ENCODE assay signal across 31 cellular contexts in genomic region chr21:29825936-29826335, GRCh38.
"Had no signal": no experiment of that assay in that cellular context is flagged by ENCODE, and none has a peak within 500 bp of the region (broad histone marks: within the 10 kb centered on the region; RNA-seq: fewer than 3 reads in every experiment).

No MANE protein-coding gene starts in this region.

- H3K9ac ChIP-seq: KMS-11 had no signal

- H3K27me3 ChIP-seq: brain microvascular endothelial cell, cardiac muscle cell, SJCRH30 had no signal

- H3K27ac ChIP-seq: brain microvascular endothelial cell, cardiac muscle cell, KMS-11, SJCRH30, SK-N-MC had no signal

- DNase-seq: activated CD4-positive, alpha-beta memory T cell treated with anti-CD3 and anti-CD28 coated beads, Interleukin-2, amount 10 ng/mL, durations not matched to agents 7 days and 5 days; activated CD4-positive, alpha-beta T cell treated with anti-CD3 and anti-CD28 coated beads for 1 hour; activated CD4-positive, alpha-beta T cell treated with anti-CD3 and anti-CD28 coated beads for 48 hours; activated CD4-positive, CD25-positive, alpha-beta regulatory T cell; activated CD8-positive, alpha-beta memory T cell treated with anti-CD3 and anti-CD28 coated beads for 24 hours; activated CD8-positive, alpha-beta memory T cell treated with anti-CD3 and anti-CD28 coated beads, Interleukin-2, amount 10 ng/mL, durations not matched to agents 7 days and 5 days; activated CD8-positive, alpha-beta memory T cell treated with anti-CD3 and anti-CD28 coated beads, Interleukin-2, amount 50 U/mL, for 48 hours; activated effector memory CD4-positive, alpha-beta T cell treated with Interleukin-2 at 50 U/mL for 16 hours; activated naive CD4-positive, alpha-beta T cell treated with anti-CD3 and anti-CD28 coated beads, Interleukin-2, amount 10 ng/mL, durations not matched to agents 7 days and 5 days; activated naive CD8-positive, alpha-beta T cell treated with anti-CD3 and anti-CD28 coated beads for 36 hours; activated T-cell treated with anti-CD3 and anti-CD28 coated beads, Interleukin-2, amount 50 U/mL, for 48 hours; amniotic stem cell; aorta; brain microvascular endothelial cell; NCI-H1105; NCI-H1417 treated with DMSO at 0.1 percent for 48 hours; NCI-H1930; NCI-H2081 treated with DMSO at 0.1 percent for 48 hours; NCI-H226; NCI-H446 treated with DMSO at 0.1 percent for 48 hours; NCI-H524 treated with DMSO at 0.1 percent for 48 hours; SHP77; SJCRH30; SW 1271; T-helper 1 cell; T-helper 2 cell; T-helper 9 cell had no signal

- H3K9me3 ChIP-seq: SJCRH30 had no signal

- H3K36me3 ChIP-seq: brain microvascular endothelial cell, cardiac muscle cell, SJCRH30, WERI-Rb-1 had no signal

- H3K4me3 ChIP-seq: cardiac muscle cell, SJCRH30, SK-N-MC had no signal

- H3K4me1 ChIP-seq: SJCRH30 had no signal

- H3K4me2 ChIP-seq: KMS-11 had no signal
